In genomic region chr2:144513388-144514100, GRCh38 we compare ENCODE assay signal across 7 cellular contexts. TPM values are rescaled to one million over a fixed set of nuclear protein-coding genes. Genes with fewer than 3 reads are reported as not detected.
A peak's percentile ranks its signal among the peaks of the same experiment; 100 is the strongest.
DNase-seq lines count a peak whose midpoint lies in the region; TF ChIP-seq lines count a peak whose summit lies in the region.

No MANE protein-coding gene starts in this region.

- DNase-seq in NT2/D1 (ENCODE audit: low read depth, low spot score) (no peak), medulla oblongata (ENCODE audit: extremely low spot score) (peak; percentile 92), testis (peak; percentile 90), SHP77 treated with DMSO at 0.1 percent for 48 hours (lab: John Stamatoyannopoulos, UW) (no peak), NCI-H1417 treated with DMSO at 0.1 percent for 48 hours (lab: John Stamatoyannopoulos, UW) (no peak)
- no peak for DNase-seq in activated CD4-positive, alpha-beta memory T cell treated with anti-CD3 and anti-CD28 coated beads for 36 hours

- H3K9me3 ChIP-seq in NT2/D1 (ENCODE audit: insufficient read depth, low read length) (no peaks in the 10 kb centered on the region), testis (no peaks in the 10 kb centered on the region)

- no peak for TF ChIP-seq POLR2A in testis (IDR thresholded peaks at IDR 0.05)

- H3K4me1 Mint-ChIP-seq in dendritic cell treated with granulocyte-macrophage colony-stimulating factor and Interleukin-4, amounts not matched to agents 40 ng/mL and 50 ng/mL, for 4 days (ENCODE audit: low read depth) = peaks cover 53% of the 10 kb centered on the region
- H3K4me1 Mint-ChIP-seq in activated CD4-positive, alpha-beta memory T cell treated with anti-CD3 and anti-CD28 coated beads for 36 hours (ENCODE audit: low read depth) = peaks cover 31% of the 10 kb centered on the region

- peak overlapping the region; percentile 99 to 100 for H3K27ac ChIP-seq in testis

- peak overlapping the region; percentile 57 for H3K9ac ChIP-seq in NT2/D1 (ENCODE audit: insufficient read length, low read depth)

- peak overlapping the region; percentile 3 for H3K4me3 ChIP-seq in NT2/D1 (ENCODE audit: insufficient read length, low read depth)
- peak overlapping the region; percentile 26 to 29 for H3K4me3 ChIP-seq in testis

- H3K4me1 ChIP-seq in NT2/D1 (ENCODE audit: insufficient read depth, insufficient read length) = peaks cover 10% of the 10 kb centered on the region
- peaks cover 56% of the 10 kb centered on the region for H3K4me1 ChIP-seq in testis

- H3K36me3 ChIP-seq in NT2/D1 (ENCODE audit: insufficient read depth, insufficient read length, low read length) (peaks cover 15% of the 10 kb centered on the region), testis (ENCODE audit: low read depth, missing control alignments) (no peaks in the 10 kb centered on the region)

- peak overlapping the region; percentile 86 for H3K4me3 Mint-ChIP-seq in dendritic cell treated with granulocyte-macrophage colony-stimulating factor and Interleukin-4, amounts not matched to agents 40 ng/mL and 50 ng/mL, for 4 days
- no peak overlapping the region for H3K4me3 Mint-ChIP-seq in activated CD4-positive, alpha-beta memory T cell treated with anti-CD3 and anti-CD28 coated beads for 36 hours

- H3K9me3 Mint-ChIP-seq in dendritic cell treated with granulocyte-macrophage colony-stimulating factor and Interleukin-4, amounts not matched to agents 40 ng/mL and 50 ng/mL, for 4 days = no peaks in the 10 kb centered on the region
- H3K9me3 Mint-ChIP-seq in activated CD4-positive, alpha-beta memory T cell treated with anti-CD3 and anti-CD28 coated beads for 36 hours = no peaks in the 10 kb centered on the region

- POLR2A ChIA-PET in activated CD4-positive, alpha-beta memory T cell treated with anti-CD3 and anti-CD28 coated beads for 36 hours (lab: Charles Lee) = no interaction called here

- CTCF ChIA-PET in activated CD4-positive, alpha-beta memory T cell treated with anti-CD3 and anti-CD28 coated beads for 36 hours (lab: Charles Lee) = no interaction called here

- H3K27me3 ChIP-seq in NT2/D1 (ENCODE audit: insufficient read depth, insufficient read length) (peaks cover 45% of the 10 kb centered on the region), testis (no peaks in the 10 kb centered on the region)

- no peaks in the 10 kb centered on the region for H3K27me3 Mint-ChIP-seq in dendritic cell treated with granulocyte-macrophage colony-stimulating factor and Interleukin-4, amounts not matched to agents 40 ng/mL and 50 ng/mL, for 4 days
- peaks cover 49% of the 10 kb centered on the region for H3K27me3 Mint-ChIP-seq in activated CD4-positive, alpha-beta memory T cell treated with anti-CD3 and anti-CD28 coated beads for 36 hours

- H3K27ac Mint-ChIP-seq in dendritic cell treated with granulocyte-macrophage colony-stimulating factor and Interleukin-4, amounts not matched to agents 40 ng/mL and 50 ng/mL, for 4 days = no peak overlapping the region
- no peak overlapping the region for H3K27ac Mint-ChIP-seq in activated CD4-positive, alpha-beta memory T cell treated with anti-CD3 and anti-CD28 coated beads for 36 hours

- TF ChIP-seq CTCF in testis (IDR thresholded peaks at IDR 0.05) = no peak

- intact Hi-C loops in dendritic cell treated with granulocyte-macrophage colony-stimulating factor and Interleukin-4, amounts not matched to agents 40 ng/mL and 50 ng/mL, for 4 days (cut with micrococcal nuclease) = no loop called here
- intact Hi-C loops in testis (cut with DNase I; ENCODE audit: low total_unique reads) = loop anchor here (10.0 kb wide), 1 partner anchor 79 kb away; no protein-coding TSS in a partner anchor
- intact Hi-C loops in activated CD4-positive, alpha-beta memory T cell treated with anti-CD3 and anti-CD28 coated beads for 36 hours (cut with micrococcal nuclease) = loop anchor here (10.0 kb wide), 1 partner anchor 1389 kb away; the partner anchor contains the start of gene ARHGAP15

- H3K36me3 Mint-ChIP-seq in dendritic cell treated with granulocyte-macrophage colony-stimulating factor and Interleukin-4, amounts not matched to agents 40 ng/mL and 50 ng/mL, for 4 days (ENCODE audit: low read depth) = no peaks in the 10 kb centered on the region
- peaks cover 5% of the 10 kb centered on the region for H3K36me3 Mint-ChIP-seq in activated CD4-positive, alpha-beta memory T cell treated with anti-CD3 and anti-CD28 coated beads for 36 hours

- WGBS in testis, 2 donors = 4 to 11% methylated on average over 16 to 18 of the region's 18 CpGs

RNA-seq across cellular contexts. Expression of gene ZEB2, which starts 6.4 kb away (rescaled TPM):
- 10 to 100 TPM; 87.8 to 96.4 TPM for total RNA-seq in testis
- polyA plus RNA-seq in testis (ENCODE audit: insufficient read depth, low read depth, low replicate concordance) = 38.7 TPM
- total RNA-seq in activated CD4-positive, alpha-beta memory T cell treated with anti-CD3 and anti-CD28 coated beads for 36 hours = 10 to 100 TPM; 16.8 to 17.1 TPM

Comparison
In these comparisons a context has a peak if more than half of its experiments do, and no peak if none do; other contexts are left out.
1. DNase-seq: peak in medulla oblongata (single experiment) and testis (single experiment); none in NT2/D1 (single experiment), activated CD4-positive, alpha-beta memory T cell treated with anti-CD3 and anti-CD28 coated beads for 36 hours (single experiment), SHP77 treated with DMSO at 0.1 percent for 48 hours (single experiment) and NCI-H1417 treated with DMSO at 0.1 percent for 48 hours (single experiment).
2. RNA of gene ZEB2, which starts 6.4 kb away (total RNA-seq): 87.8 to 96.4 TPM in testis; 16.8 to 17.1 TPM in activated CD4-positive, alpha-beta memory T cell treated with anti-CD3 and anti-CD28 coated beads for 36 hours; every median in the first group is over 4 times any median in the second.